8 cellular contexts compared by ENCODE assay signal in the genomic region with DNA sequence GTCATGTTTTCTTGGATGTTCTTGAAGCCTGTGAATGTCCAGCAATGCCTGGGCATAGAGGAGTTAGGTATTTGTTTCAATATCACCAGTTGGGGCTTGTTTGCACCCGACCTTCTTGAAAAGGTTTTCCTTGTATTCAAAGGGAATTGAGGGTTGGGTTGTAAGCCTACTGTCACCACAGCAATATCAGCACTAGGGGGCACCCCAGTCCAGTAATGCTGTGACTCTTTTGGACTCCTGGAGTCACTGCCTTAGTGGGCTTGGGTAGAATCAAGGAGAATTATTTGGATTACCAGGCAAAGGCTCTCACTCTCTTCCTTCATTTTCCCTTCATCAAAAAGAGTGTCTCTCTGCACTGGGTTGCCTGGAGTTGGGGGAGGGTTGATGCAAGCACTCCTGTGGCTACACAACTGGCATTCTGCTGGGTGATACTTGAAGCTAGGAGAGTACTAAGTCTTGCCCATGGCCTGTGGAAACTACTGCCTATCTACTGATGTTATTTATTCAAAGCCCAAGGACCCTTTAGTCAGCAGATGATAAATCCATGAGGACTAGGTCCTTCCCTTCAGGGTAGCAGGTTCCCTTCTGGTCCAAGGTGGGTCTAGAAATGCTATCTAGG. TPM values are rescaled to one million over a fixed set of nuclear protein-coding genes. Genes with fewer than 3 reads are reported as not detected.
A peak's percentile ranks its signal among the peaks of the same experiment; 100 is the strongest.
DNase-seq lines count a peak whose midpoint lies in the region; ATAC-seq and TF ChIP-seq lines count a peak whose summit lies in the region.

No MANE protein-coding gene starts in this region.

- H3K4me2 ChIP-seq in trophoblast cell (ENCODE audit: low read length), result no peak overlapping the region

- WGBS in trophoblast cell (ENCODE audit: extremely low coverage, insufficient coverage, insufficient read length), result no CpG with 5 or more reads among the region's 1 CpG

- H2AK5ac ChIP-seq in trophoblast cell (ENCODE audit: low read length), result no peak overlapping the region

- POLR2A ChIA-PET in CD8-positive, alpha-beta T cell (lab: Charles Lee), result no interaction called here
- POLR2A ChIA-PET in HEK293T (lab: Yijun Ruan, JAX), result no interaction called here

- ATAC-seq in CD8-positive, alpha-beta T cell, result no peak
- no peak for ATAC-seq in GM18511 (IDR thresholded peaks at IDR 0.05; ENCODE audit: unreplicated experiment)

- H3K9me3 Mint-ChIP-seq in CD8-positive, alpha-beta T cell, result peaks cover 2% of the 10 kb centered on the region

- peak in 4 of 7 experiments; percentile 2 to 36 (median 12) for DNase-seq in CD8-positive, alpha-beta T cell
- DNase-seq in HEK293T (ENCODE audit: extremely low spot score) (peak; percentile 22), T-helper 9 cell (peak; percentile 6), dermis microvascular lymphatic vessel endothelial cell (ENCODE audit: low read depth in 2 of 2) (peak; percentile 29 to 46), trophoblast cell (peak; percentile 15 to 21), middle frontal gyrus (ENCODE audit: extremely low spot score, low spot score) (no peak), GOT3 (lab: John Stamatoyannopoulos, UW) (no peak)

- H3K27me3 ChIP-seq in CD8-positive, alpha-beta T cell (ENCODE audit: insufficient read depth, low read length), result no peaks in the 10 kb centered on the region
- H3K27me3 ChIP-seq in trophoblast cell (ENCODE audit: insufficient read depth, low read length), result no peaks in the 10 kb centered on the region

- peak overlapping the region; percentile 20 for H3K27ac Mint-ChIP-seq in CD8-positive, alpha-beta T cell

- H3K4me3 ChIP-seq in CD8-positive, alpha-beta T cell (ENCODE audit: low read depth, low read length), result no peak overlapping the region
- H3K4me3 ChIP-seq in trophoblast cell (ENCODE audit: low read depth, low read length), result no peak overlapping the region

- H4K91ac ChIP-seq in trophoblast cell (ENCODE audit: low read depth, low read length), result no peak overlapping the region

- no peaks in the 10 kb centered on the region for H3K36me3 ChIP-seq in CD8-positive, alpha-beta T cell (ENCODE audit: insufficient read depth, low read length)
- no peaks in the 10 kb centered on the region for H3K36me3 ChIP-seq in trophoblast cell (ENCODE audit: control insufficient read depth in 1 of 2, insufficient read depth in 2 of 2, low read length in 2 of 2)

- no peak overlapping the region for H2BK120ac ChIP-seq in trophoblast cell (ENCODE audit: insufficient read depth, low read length, poor library complexity)

- no peak overlapping the region for H2AFZ ChIP-seq in trophoblast cell (ENCODE audit: insufficient read depth, low read length, poor library complexity)

- H3K4me1 ChIP-seq in CD8-positive, alpha-beta T cell (ENCODE audit: insufficient read depth, low read length), result no peaks in the 10 kb centered on the region
- no peaks in the 10 kb centered on the region for H3K4me1 ChIP-seq in trophoblast cell (ENCODE audit: control insufficient read depth in 1 of 2, insufficient read depth in 2 of 2, low read length in 2 of 2)

- no peak overlapping the region for H3K23ac ChIP-seq in trophoblast cell (ENCODE audit: low read length)

- H3K27me3 Mint-ChIP-seq in CD8-positive, alpha-beta T cell (ENCODE audit: low read depth), result peaks cover 14% of the 10 kb centered on the region

- H3K14ac ChIP-seq in trophoblast cell (ENCODE audit: low read length), result no peak overlapping the region

- no peak overlapping the region for H3K27ac ChIP-seq in CD8-positive, alpha-beta T cell (ENCODE audit: low read depth, low read length)
- no peak overlapping the region for H3K27ac ChIP-seq in trophoblast cell (ENCODE audit: low read depth, low read length)

- TF ChIP-seq CTCF in CD8-positive, alpha-beta T cell (IDR thresholded peaks at IDR 0.05), result peak; percentile 24

- H3K9me3 ChIP-seq in CD8-positive, alpha-beta T cell (ENCODE audit: low read length), result no peaks in the 10 kb centered on the region
- H3K9me3 ChIP-seq in trophoblast cell (ENCODE audit: insufficient read depth, low read depth, low read length), result peaks cover 1% of the 10 kb centered on the region

- no peak overlapping the region for H2BK12ac ChIP-seq in trophoblast cell (ENCODE audit: low read length)

- no peak overlapping the region for H3K4me3 Mint-ChIP-seq in CD8-positive, alpha-beta T cell

- H4K8ac ChIP-seq in trophoblast cell (ENCODE audit: low read depth, low read length), result no peak overlapping the region

- CTCF ChIA-PET in CD8-positive, alpha-beta T cell (lab: Charles Lee), result interaction anchor here (0.7 to 1.2 kb wide), 2 partner anchors 9 to 583 kb away, joined by 3 read pairs; no protein-coding TSS in a partner anchor
- CTCF ChIA-PET in HEK293T (lab: Yijun Ruan, JAX), result no interaction called here

- no peak overlapping the region for H4K12ac ChIP-seq in trophoblast cell (ENCODE audit: low read depth, low read length)

- no peak overlapping the region for H2BK5ac ChIP-seq in trophoblast cell (ENCODE audit: low read depth, low read length, poor library complexity)

- intact Hi-C loops in CD8-positive, alpha-beta T cell (cut with DNase I, micrococcal nuclease), result loop anchor here (1.0 to 5.0 kb wide), 4 partner anchors 296 to 566 kb away; no protein-coding TSS in a partner anchor

- H3K79me2 ChIP-seq in trophoblast cell (ENCODE audit: control insufficient read depth, insufficient read depth, low read length, poor library complexity), result no peaks in the 10 kb centered on the region

- no peaks in the 10 kb centered on the region for H3K79me1 ChIP-seq in trophoblast cell (ENCODE audit: low read length)

- H3K4ac ChIP-seq in trophoblast cell (ENCODE audit: low read depth, low read length), result no peak overlapping the region

- H3K36me3 Mint-ChIP-seq in CD8-positive, alpha-beta T cell, result no peaks in the 10 kb centered on the region

- H3K18ac ChIP-seq in trophoblast cell (ENCODE audit: low read length), result no peak overlapping the region

- no peaks in the 10 kb centered on the region for H3K4me1 Mint-ChIP-seq in CD8-positive, alpha-beta T cell (ENCODE audit: low read depth)

- H3K9ac ChIP-seq in trophoblast cell (ENCODE audit: low read length), result no peak overlapping the region

TF ChIP-seq in HEK293T, 16 proteins besides CTCF, POLR2A, EP300 and RAD21:
- TF ChIP-seq, protein P1, sequence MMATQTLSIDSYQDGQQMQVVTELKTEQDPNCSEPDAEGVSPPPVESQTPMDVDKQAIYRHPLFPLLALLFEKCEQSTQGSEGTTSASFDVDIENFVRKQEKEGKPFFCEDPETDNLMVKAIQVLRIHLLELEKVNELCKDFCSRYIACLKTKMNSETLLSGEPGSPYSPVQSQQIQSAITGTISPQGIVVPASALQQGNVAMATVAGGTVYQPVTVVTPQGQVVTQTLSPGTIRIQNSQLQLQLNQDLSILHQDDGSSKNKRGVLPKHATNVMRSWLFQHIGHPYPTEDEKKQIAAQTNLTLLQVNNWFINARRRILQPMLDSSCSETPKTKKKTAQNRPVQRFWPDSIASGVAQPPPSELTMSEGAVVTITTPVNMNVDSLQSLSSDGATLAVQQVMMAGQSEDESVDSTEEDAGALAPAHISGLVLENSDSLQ (IDR thresholded peaks at IDR 0.05), result no peak
- TF ChIP-seq SP1 (IDR thresholded peaks at IDR 0.05), result no peak
- no peak for TF ChIP-seq FOXK2 (IDR thresholded peaks at IDR 0.05)
- TF ChIP-seq HDGF (IDR thresholded peaks at IDR 0.05; ENCODE audit: borderline replicate concordance), result no peak
- no peak for TF ChIP-seq NFRKB (IDR thresholded peaks at IDR 0.05)
- TF ChIP-seq BHLHE40 (IDR thresholded peaks at IDR 0.05; ENCODE audit: borderline replicate concordance), result no peak
- TF ChIP-seq ELF4 (IDR thresholded peaks at IDR 0.05), result no peak
- TF ChIP-seq SUZ12 (IDR thresholded peaks at IDR 0.05), result no peak
- no peak for TF ChIP-seq TARDBP (IDR thresholded peaks at IDR 0.05)
- TF ChIP-seq FOXM1 (IDR thresholded peaks at IDR 0.05; ENCODE audit: borderline replicate concordance), result no peak
- no peak for TF ChIP-seq ARNT (IDR thresholded peaks at IDR 0.05)
- TF ChIP-seq ZNF384 (IDR thresholded peaks at IDR 0.05), result no peak
- TF ChIP-seq L3MBTL2 (conservative IDR thresholded peaks at IDR 0.05), result no peak
- no peak for TF ChIP-seq CTBP1 (IDR thresholded peaks at IDR 0.05; ENCODE audit: borderline replicate concordance)
- TF ChIP-seq LEF1 (IDR thresholded peaks at IDR 0.05; ENCODE audit: borderline replicate concordance), result no peak
- no peak for TF ChIP-seq FOXA1 (IDR thresholded peaks at IDR 0.05)

RNA-seq across cellular contexts. Expression of gene OR10R2, which starts 34.5 kb away (rescaled TPM):
- not detected for total RNA-seq in CD8-positive, alpha-beta T cell
- total RNA-seq in dermis microvascular lymphatic vessel endothelial cell, result not detected in 2 replicates
- not detected in 2 replicates for polyA plus RNA-seq in trophoblast cell (2013)

RNA-seq across cellular contexts. Expression of gene OR10K1, which starts 44.8 kb away (rescaled TPM):
- total RNA-seq in CD8-positive, alpha-beta T cell, result not detected
- not detected in 2 replicates for total RNA-seq in dermis microvascular lymphatic vessel endothelial cell
- polyA plus RNA-seq in trophoblast cell (2013), result not detected in 2 replicates

RNA-seq across cellular contexts. Expression of gene OR6Y1, which starts 47.7 kb away (rescaled TPM):
- total RNA-seq in CD8-positive, alpha-beta T cell, result not detected
- total RNA-seq in dermis microvascular lymphatic vessel endothelial cell, result not detected in 2 replicates
- not detected in 2 replicates for polyA plus RNA-seq in trophoblast cell (2013)

Comparison
In these comparisons a context has a peak if more than half of its experiments do, and no peak if none do; other contexts are left out.
1. DNase-seq: peak in CD8-positive, alpha-beta T cell (4 of 7), HEK293T (single experiment), T-helper 9 cell (single experiment), dermis microvascular lymphatic vessel endothelial cell (2 of 2) and trophoblast cell (2 of 2); none in middle frontal gyrus (single experiment) and GOT3 (single experiment).